In genomic region chr20:50285376-50286173, GRCh38 we compare ENCODE assay signal across 8 cellular contexts.
DNase-seq lines count a peak whose midpoint lies in the region; ATAC-seq and TF ChIP-seq lines count a peak whose summit lies in the region.

No MANE protein-coding gene starts in this region.

- H3K14ac ChIP-seq in IMR-90 (replicated peaks; ENCODE audit: low read depth, low read length), result peak overlapping the region; percentile 89

- no peak for TF ChIP-seq POLR2A in IMR-90 (IDR thresholded peaks at IDR 0.05; ENCODE audit: low read depth, low read length)
- TF ChIP-seq POLR2A in ovary (IDR thresholded peaks at IDR 0.05), result no peak

- dilution Hi-C loops in IMR-90 (cut with HindIII; ENCODE audit: low sequenced_read_pairs, unreplicated experiment), result no loop called here

- no peak overlapping the region for H3K4me3 ChIP-seq in IMR-90 (ENCODE audit: insufficient read depth, low read depth, low read length)
- peak overlapping the region; percentile 18 for H3K4me3 ChIP-seq in ovary

- no peaks in the 10 kb centered on the region for H4K20me1 ChIP-seq in IMR-90 (ENCODE audit: insufficient read depth, low read length)

- H4K91ac ChIP-seq in IMR-90 (ENCODE audit: insufficient read depth, low read depth, low read length), result peak overlapping the region; percentile 99

- peaks cover 0 to 26% of the 10 kb centered on the region in 2 experiments; a peak in 2 of 4 replicates for H3K79me1 ChIP-seq in IMR-90 (ENCODE audit: low read depth in 1 of 2, low read length in 2 of 2)

- no peak for TF ChIP-seq EP300 in ovary (IDR thresholded peaks at IDR 0.05)

- in situ Hi-C loops in IMR-90 (cut with MboI; ENCODE audit: low sequenced_read_pairs), result no loop called here

- H2BK120ac ChIP-seq in IMR-90 (ENCODE audit: low read depth, low read length), result peak overlapping the region; percentile 99

- peaks cover 36% of the 10 kb centered on the region for H3K4me1 ChIP-seq in IMR-90 (ENCODE audit: control insufficient read depth, insufficient read depth, low read length)
- peaks cover 29% of the 10 kb centered on the region for H3K4me1 ChIP-seq in ovary (ENCODE audit: insufficient read depth)

- peak overlapping the region; percentile 96 for H3K27ac ChIP-seq in IMR-90 (ENCODE audit: insufficient read depth, low read length)
- H3K27ac ChIP-seq in ovary, result peak overlapping the region; percentile 92 to 95

- H2AK9ac ChIP-seq in IMR-90 (replicated peaks; ENCODE audit: low read depth, low read length, poor library complexity), result peak overlapping the region; percentile 96

- H3K36me3 Mint-ChIP-seq in dendritic cell treated with granulocyte-macrophage colony-stimulating factor and Interleukin-4, amounts not matched to agents 40 ng/mL and 50 ng/mL, for 4 days (ENCODE audit: low read depth), result no peaks in the 10 kb centered on the region
- H3K36me3 Mint-ChIP-seq in WTC11, result no peaks in the 10 kb centered on the region

- H2AFZ ChIP-seq in IMR-90 (replicated peaks; ENCODE audit: low read length, poor library complexity), result peak overlapping the region; percentile 87

- H2BK15ac ChIP-seq in IMR-90 (ENCODE audit: low read depth, low read length), result peak overlapping the region; percentile 100; the same call in 2 of the 3 replicates

- H3K27me3 Mint-ChIP-seq in dendritic cell treated with granulocyte-macrophage colony-stimulating factor and Interleukin-4, amounts not matched to agents 40 ng/mL and 50 ng/mL, for 4 days, result peaks cover 1% of the 10 kb centered on the region
- H3K27me3 Mint-ChIP-seq in WTC11 (ENCODE audit: low read depth), result no peaks in the 10 kb centered on the region

- CTCF ChIA-PET in IMR-90 (lab: Yijun Ruan, JAX) (interaction anchor here (1.0 to 1.9 kb wide), 4 partner anchors 19 to 179 kb away, joined by 3 to 7 read pairs (median 4); no protein-coding TSS in a partner anchor), WTC11 (lab: Charles Lee) (interaction anchor here (0.7 to 2.8 kb wide), 10 partner anchors 9 to 179 kb away, joined by 3 to 8 read pairs (median 3); partner anchors contain the start of gene CEBPB)

- H3K4ac ChIP-seq in IMR-90 (ENCODE audit: low read depth, low read length), result peak overlapping the region; percentile 99

- TF ChIP-seq CTCF in IMR-90 (conservative IDR thresholded peaks at IDR 0.05; ENCODE audit: low read depth, low read length) (0 out of 2 replicates have a peak, but pooled peaks have one; percentile 12), ovary (IDR thresholded peaks at IDR 0.05) (peak in 1 of 3 donors; percentile 3), WTC11 (IDR thresholded peaks at IDR 0.05) (no peak)

- peak overlapping the region; percentile 94 for H3K23ac ChIP-seq in IMR-90 (ENCODE audit: low read depth, low read length)

- no peaks in the 10 kb centered on the region for H3K36me3 ChIP-seq in IMR-90 (ENCODE audit: control insufficient read depth, insufficient read depth, low read length)
- no peaks in the 10 kb centered on the region for H3K36me3 ChIP-seq in ovary

- peak overlapping the region; percentile 94 for H4K5ac ChIP-seq in IMR-90 (ENCODE audit: low read depth, low read length)

- peak overlapping the region; percentile 62 for H3K9ac ChIP-seq in IMR-90 (ENCODE audit: low read depth, low read length)

- H3K9me1 ChIP-seq in IMR-90 (ENCODE audit: insufficient read depth, low read length), result peaks cover 37% of the 10 kb centered on the region

- H2AK5ac ChIP-seq in IMR-90 (ENCODE audit: low read depth, low read length), result peak overlapping the region; percentile 99

- no peaks in the 10 kb centered on the region for H3K9me3 Mint-ChIP-seq in dendritic cell treated with granulocyte-macrophage colony-stimulating factor and Interleukin-4, amounts not matched to agents 40 ng/mL and 50 ng/mL, for 4 days
- H3K9me3 Mint-ChIP-seq in WTC11, result no peaks in the 10 kb centered on the region

- H2BK5ac ChIP-seq in IMR-90 (ENCODE audit: low read depth, low read length, poor library complexity, severe bottlenecking), result peak overlapping the region; percentile 96

- H3K27me3 ChIP-seq in IMR-90 (ENCODE audit: control insufficient read depth, insufficient read depth, low read length) (no peaks in the 10 kb centered on the region), ovary (no peaks in the 10 kb centered on the region)

- intact Hi-C loops in IMR-90 (cut with micrococcal nuclease), result loop anchor here (2.0 kb wide), 1 partner anchor 19 kb away; no protein-coding TSS in a partner anchor
- intact Hi-C loops in dendritic cell treated with granulocyte-macrophage colony-stimulating factor and Interleukin-4, amounts not matched to agents 40 ng/mL and 50 ng/mL, for 4 days (cut with micrococcal nuclease), result no loop called here
- intact Hi-C loops in ovary (cut with DNase I), result loop anchor here in 2 of 4 donors (2.0 to 10.0 kb wide), 3 partner anchors 95 to 179 kb away; partner anchors contain the start of gene CEBPB (in 1 of the 2)

- H3K9me3 ChIP-seq in IMR-90 (ENCODE audit: control insufficient read depth, insufficient read depth, low read length) (no peaks in the 10 kb centered on the region), ovary (no peaks in the 10 kb centered on the region)

- H3K4me3 Mint-ChIP-seq in dendritic cell treated with granulocyte-macrophage colony-stimulating factor and Interleukin-4, amounts not matched to agents 40 ng/mL and 50 ng/mL, for 4 days, result no peak overlapping the region
- no peak overlapping the region for H3K4me3 Mint-ChIP-seq in WTC11

- H3K4me2 ChIP-seq in IMR-90 (ENCODE audit: low read depth, low read length), result peak overlapping the region; percentile 13

- peak overlapping the region; percentile 94 to 97 for H4K8ac ChIP-seq in IMR-90 (ENCODE audit: low read depth in 2 of 2, low read length in 2 of 2)

- WGBS in IMR-90 (ENCODE audit: extremely low coverage in 2 of 2, insufficient read length in 1 of 2), 2 experiments, result 53% methylated on average over 3 of the region's 21 CpGs; no CpG with 5 or more reads in 1 of the 2 experiments
- WGBS in ovary, 3 donors, result 8 to 13% (median 10%) methylated on average over 21 of the region's 21 CpGs

- peaks cover 62% of the 10 kb centered on the region for H3K4me1 Mint-ChIP-seq in dendritic cell treated with granulocyte-macrophage colony-stimulating factor and Interleukin-4, amounts not matched to agents 40 ng/mL and 50 ng/mL, for 4 days (ENCODE audit: low read depth)
- peaks cover 9% of the 10 kb centered on the region for H3K4me1 Mint-ChIP-seq in WTC11

- peak overlapping the region; percentile 92 for H3K56ac ChIP-seq in IMR-90 (ENCODE audit: extremely low read depth, insufficient read depth, low read length)

- peak; percentile 24; the same call in 1 of the 2 replicates for TF ChIP-seq RAD21 in IMR-90 (IDR thresholded peaks at IDR 0.05; ENCODE audit: low read length)

- peak overlapping the region; percentile 60 for H3K27ac Mint-ChIP-seq in dendritic cell treated with granulocyte-macrophage colony-stimulating factor and Interleukin-4, amounts not matched to agents 40 ng/mL and 50 ng/mL, for 4 days
- H3K27ac Mint-ChIP-seq in WTC11, result no peak overlapping the region; the same call in 1 of the 2 replicates

- DNase-seq in GM19240 (ENCODE audit: insufficient read length, low spot score) (peak; percentile 71), IMR-90 (peak; percentile 86), ovary (peak; percentile 68 to 85 (median 83)), COLO668 (lab: John Stamatoyannopoulos, UW; ENCODE audit: unreplicated experiment) (no peak), SHP77 (lab: John Stamatoyannopoulos, UW) (no peak), NCI-H128 (lab: John Stamatoyannopoulos, UW; ENCODE audit: unreplicated experiment) (no peak), WTC11 (ENCODE audit: low spot score) (no peak)

- no TSS peak for BruUV-seq in IMR-90 (replicated peaks; lab: Mats Ljungman, UMichigan)

- peak overlapping the region; percentile 95 for H3K18ac ChIP-seq in IMR-90 (ENCODE audit: low read depth, low read length)

- ATAC-seq in IMR-90 (ENCODE audit: low read depth) (peak; percentile 47), WTC11 (no peak)

- POLR2A ChIA-PET in IMR-90 (lab: Charles Lee; ENCODE audit: unreplicated experiment) (interaction anchor here (0.7 to 1.7 kb wide), 4 partner anchors 11 to 95 kb away, joined by 3 to 10 read pairs (median 4); partner anchors contain the start of gene CEBPB), WTC11 (lab: Charles Lee) (interaction anchor here (0.6 to 1.2 kb wide), 2 partner anchors 9 to 184 kb away, joined by 3 to 4 read pairs; no protein-coding TSS in a partner anchor)

- H2BK20ac ChIP-seq in IMR-90 (ENCODE audit: low read depth, low read length), result peak overlapping the region; percentile 99

TF ChIP-seq in IMR-90, 13 proteins besides CTCF, POLR2A, EP300 and RAD21 (continues in another document):
- TF ChIP-seq SMC3 (IDR thresholded peaks at IDR 0.05; ENCODE audit: low read depth, low read length) (peak; percentile 33; the same call in 1 of the 2 replicates), RFX5 (IDR thresholded peaks at IDR 0.05; ENCODE audit: low read depth, low read length) (no peak), MAZ (IDR thresholded peaks at IDR 0.05; ENCODE audit: borderline replicate concordance, low read depth, low read length) (peak; percentile 4; the same call in 1 of the 2 replicates), FOS (IDR thresholded peaks at IDR 0.05; ENCODE audit: low read depth, low read length) (peak; percentile 76)
- TF ChIP-seq, protein P1, sequence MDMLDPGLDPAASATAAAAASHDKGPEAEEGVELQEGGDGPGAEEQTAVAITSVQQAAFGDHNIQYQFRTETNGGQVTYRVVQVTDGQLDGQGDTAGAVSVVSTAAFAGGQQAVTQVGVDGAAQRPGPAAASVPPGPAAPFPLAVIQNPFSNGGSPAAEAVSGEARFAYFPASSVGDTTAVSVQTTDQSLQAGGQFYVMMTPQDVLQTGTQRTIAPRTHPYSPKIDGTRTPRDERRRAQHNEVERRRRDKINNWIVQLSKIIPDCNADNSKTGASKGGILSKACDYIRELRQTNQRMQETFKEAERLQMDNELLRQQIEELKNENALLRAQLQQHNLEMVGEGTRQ (IDR thresholded peaks at IDR 0.05; ENCODE audit: low read depth, low read length), result peak; percentile 22; the same call in 1 of the 2 replicates

TF ChIP-seq in WTC11, 78 proteins besides CTCF, POLR2A, EP300 and RAD21 (continues in another document):
- TF ChIP-seq ATF6 (CRISPR knock-in tag; IDR thresholded peaks at IDR 0.05) (no peak), NFATC4 (CRISPR knock-in tag; IDR thresholded peaks at IDR 0.05) (no peak), TEAD4 (CRISPR knock-in tag; IDR thresholded peaks at IDR 0.05) (no peak)

Comparison
In these comparisons a context has a peak if more than half of its experiments do, and no peak if none do; other contexts are left out.
1. DNase-seq: peak in GM19240 (single experiment), IMR-90 (single experiment) and ovary (5 of 5); none in COLO668 (single experiment), SHP77 (0 of 2), NCI-H128 (single experiment) and WTC11 (single experiment).